ENCODE assay signal across 9 cellular contexts in the genomic region with DNA sequence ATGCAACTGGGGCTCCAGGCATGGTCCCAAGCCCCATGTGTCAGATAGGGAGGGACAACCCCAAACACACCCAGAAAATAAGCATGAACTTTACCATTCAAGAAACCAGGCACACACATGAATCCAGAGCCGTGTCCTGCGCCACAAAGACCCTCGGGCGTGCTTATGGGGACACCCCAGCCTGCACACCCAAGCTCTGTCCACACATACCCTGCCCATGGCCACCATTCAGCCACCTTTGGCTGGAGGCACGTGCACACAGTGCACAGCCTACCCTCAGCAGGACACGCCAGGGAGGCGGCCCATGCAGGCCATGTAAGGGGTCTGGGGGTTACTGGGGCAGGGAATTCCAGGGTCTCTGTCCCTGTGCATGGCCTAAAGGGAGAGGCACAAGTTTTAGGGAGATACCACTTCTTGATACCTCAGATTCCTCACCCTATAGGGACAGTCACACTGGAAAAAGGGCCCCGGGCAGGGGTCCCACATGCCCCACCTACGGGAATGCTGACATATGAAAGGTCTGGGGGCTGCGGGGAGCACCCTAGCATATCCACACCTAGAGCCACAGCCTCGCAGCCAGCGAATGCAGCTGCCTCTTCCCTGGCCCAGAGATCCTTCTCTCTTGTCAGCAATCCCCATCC. TPM values are rescaled to one million over a fixed set of nuclear protein-coding genes. Genes with fewer than 3 reads are reported as not detected.
DNase-seq lines count a peak whose midpoint lies in the region; ATAC-seq and TF ChIP-seq lines count a peak whose summit lies in the region.
"Had no signal": no experiment of that assay in that cellular context is flagged by ENCODE, and none has a peak within 500 bp of the region (broad histone marks: within the 10 kb centered on the region; RNA-seq: fewer than 3 reads in every experiment).

No MANE protein-coding gene starts in this region.

- peak overlapping the region; percentile 76 for H4K91ac ChIP-seq in mesenchymal stem cell (ENCODE audit: low read length)

- peak overlapping the region in 1 of 2 experiments; percentile 78 for H3K14ac ChIP-seq in mesenchymal stem cell (ENCODE audit: low read length in 2 of 2)

- H3K79me1 ChIP-seq in mesenchymal stem cell (replicated peaks; ENCODE audit: low read length, poor library complexity, severe bottlenecking): peaks cover 8% of the 10 kb centered on the region

- H3K79me2 ChIP-seq in Karpas-422 (ENCODE audit: low read length) (no peaks in the 10 kb centered on the region), MM.1S (ENCODE audit: low read length) (peaks cover 14% of the 10 kb centered on the region)

- peaks cover 26% of the 10 kb centered on the region for H3K4me1 ChIP-seq in Karpas-422 (ENCODE audit: low read length)
- H3K4me1 ChIP-seq in duodenal mucosa (ENCODE audit: control insufficient read depth in 1 of 2, insufficient read depth in 2 of 2, low read length in 2 of 2): peaks cover 37 to 39% of the 10 kb centered on the region in 2 donors
- H3K4me1 ChIP-seq in mesenchymal stem cell (ENCODE audit: control insufficient read depth, insufficient read depth, low read depth, low read length): peaks cover 29% of the 10 kb centered on the region
- no peaks in the 10 kb centered on the region for H3K4me1 ChIP-seq in MM.1S (ENCODE audit: low read length)

- H2BK120ac ChIP-seq in mesenchymal stem cell (ENCODE audit: low read depth, low read length): peak overlapping the region; percentile 58

- no peaks in the 10 kb centered on the region for H3K36me3 ChIP-seq in Karpas-422 (ENCODE audit: insufficient read depth, low read length)
- no peaks in the 10 kb centered on the region for H3K36me3 ChIP-seq in duodenal mucosa (ENCODE audit: control insufficient read depth in 1 of 2, insufficient read depth in 2 of 2, low read length in 2 of 2)
- H3K36me3 ChIP-seq in mesenchymal stem cell (ENCODE audit: control insufficient read depth in 1 of 2, insufficient read depth in 2 of 2, low read depth in 1 of 2, low read length in 2 of 2): peaks cover 0 to 7% of the 10 kb centered on the region in 2 experiments
- H3K36me3 ChIP-seq in MM.1S (replicated peaks; ENCODE audit: insufficient read depth, low read length): no peaks in the 10 kb centered on the region

- no peak for TF ChIP-seq CTCF in MM.1S (IDR thresholded peaks at IDR 0.05; ENCODE audit: low read length)

- peak overlapping the region; percentile 74 for H4K8ac ChIP-seq in mesenchymal stem cell (ENCODE audit: low read length)

- H3K27ac ChIP-seq in Karpas-422 (ENCODE audit: low read length): no peak overlapping the region
- H3K27ac ChIP-seq in duodenal mucosa (ENCODE audit: low read depth, low read length): peak overlapping the region; percentile 79
- H3K27ac ChIP-seq in mesenchymal stem cell (ENCODE audit: low read length, poor library complexity, severe bottlenecking): peak overlapping the region; percentile 91
- H3K27ac ChIP-seq in temporal lobe (ENCODE audit: low read depth, low read length): peak overlapping the region; percentile 25
- no peak overlapping the region for H3K27ac ChIP-seq in MM.1S (ENCODE audit: low read length)

- H4K20me1 ChIP-seq in Karpas-422 (ENCODE audit: insufficient read depth, low read depth, low read length): peaks cover 68% of the 10 kb centered on the region
- H4K20me1 ChIP-seq in MM.1S (ENCODE audit: insufficient read depth, low read length): no peaks in the 10 kb centered on the region

- no peak overlapping the region for H2AK5ac ChIP-seq in mesenchymal stem cell (ENCODE audit: low read length, severe bottlenecking)

- peak overlapping the region; percentile 28 for H3K4me2 ChIP-seq in Karpas-422 (ENCODE audit: low read depth, low read length, poor library complexity, severe bottlenecking)
- H3K4me2 ChIP-seq in mesenchymal stem cell (ENCODE audit: low read length, poor library complexity, severe bottlenecking): peak overlapping the region; percentile 3
- H3K4me2 ChIP-seq in MM.1S (ENCODE audit: low read depth, low read length): no peak overlapping the region

- H2BK5ac ChIP-seq in mesenchymal stem cell (ENCODE audit: low read depth, low read length, poor library complexity, severe bottlenecking): no peak overlapping the region

- DNase-seq in Karpas-422 (no peak), mesenchymal stem cell (no peak), MM.1S (no peak), cerebellar cortex (ENCODE audit: low spot score) (no peak)
- DNase-seq: SW 1271 had no signal

- H2AFZ ChIP-seq in Karpas-422 (ENCODE audit: low read length) (no peak overlapping the region), mesenchymal stem cell (ENCODE audit: low read depth, low read length) (no peak overlapping the region), MM.1S (ENCODE audit: low read length) (no peak overlapping the region)

- H3K9me3 ChIP-seq in Karpas-422 (ENCODE audit: low read length) (peaks cover 6% of the 10 kb centered on the region), duodenal mucosa (ENCODE audit: control insufficient read depth in 1 of 2, low read length in 2 of 2) (no peaks in the 10 kb centered on the region), mesenchymal stem cell (ENCODE audit: control insufficient read depth, low read length) (no peaks in the 10 kb centered on the region), MM.1S (replicated peaks; ENCODE audit: insufficient read depth, low read length) (no peaks in the 10 kb centered on the region)

- peak overlapping the region; percentile 29 to 65 for H2BK12ac ChIP-seq in mesenchymal stem cell (ENCODE audit: low read length in 2 of 2)

- H3K9me2 ChIP-seq in Karpas-422 (replicated peaks; ENCODE audit: insufficient read depth, low read length) (no peaks in the 10 kb centered on the region), MM.1S (replicated peaks; ENCODE audit: insufficient read depth, low read length) (no peaks in the 10 kb centered on the region)

- peak overlapping the region; percentile 9 to 81 for H3K18ac ChIP-seq in mesenchymal stem cell (ENCODE audit: low read depth in 1 of 2, low read length in 2 of 2)

- H3F3A ChIP-seq in MM.1S (ENCODE audit: insufficient read depth, low read length): no peaks in the 10 kb centered on the region

- H2BK15ac ChIP-seq in mesenchymal stem cell (ENCODE audit: low read depth, poor library complexity, severe bottlenecking): no peak overlapping the region

- H3K4ac ChIP-seq in mesenchymal stem cell (ENCODE audit: low read depth in 1 of 2, low read length in 2 of 2): peak overlapping the region; percentile 7 to 54

- ATAC-seq in HG03432 (IDR thresholded peaks at IDR 0.05; ENCODE audit: unreplicated experiment): no peak
- no peak for ATAC-seq in HG02973 (IDR thresholded peaks at IDR 0.05; ENCODE audit: unreplicated experiment)

- H3K9ac ChIP-seq in Karpas-422 (ENCODE audit: low read length): no peak overlapping the region
- peak overlapping the region in 1 of 2 donors; percentile 48 for H3K9ac ChIP-seq in duodenal mucosa (ENCODE audit: low read depth in 1 of 2, low read length in 2 of 2)
- peak overlapping the region; percentile 81 for H3K9ac ChIP-seq in mesenchymal stem cell (ENCODE audit: low read length)
- no peak overlapping the region for H3K9ac ChIP-seq in MM.1S (ENCODE audit: low read length)

- H3K4me3 ChIP-seq in Karpas-422 (ENCODE audit: low read length) (no peak overlapping the region), duodenal mucosa (ENCODE audit: low read depth in 1 of 2, low read length in 2 of 2) (no peak overlapping the region), mesenchymal stem cell (ENCODE audit: insufficient read depth in 1 of 2, low read depth in 1 of 2, low read length in 2 of 2) (peak overlapping the region in 1 of 2 experiments; percentile 65), MM.1S (ENCODE audit: low read length) (no peak overlapping the region)

- WGBS in mesenchymal stem cell: 97% methylated on average over 12 of the region's 12 CpGs

- H3K23ac ChIP-seq in mesenchymal stem cell (ENCODE audit: low read length in 2 of 2): peak overlapping the region in 1 of 2 experiments; percentile 16

- H3K27me3 ChIP-seq in Karpas-422 (ENCODE audit: low read length): no peaks in the 10 kb centered on the region
- no peaks in the 10 kb centered on the region for H3K27me3 ChIP-seq in duodenal mucosa (ENCODE audit: control insufficient read depth in 1 of 2, insufficient read depth in 2 of 2, low read length in 2 of 2)
- no peaks in the 10 kb centered on the region for H3K27me3 ChIP-seq in mesenchymal stem cell (ENCODE audit: control insufficient read depth in 1 of 2, insufficient read depth in 1 of 2, low read length in 2 of 2)
- no peaks in the 10 kb centered on the region for H3K27me3 ChIP-seq in MM.1S (replicated peaks; ENCODE audit: insufficient read depth, low read length)

RNA-seq across cellular contexts. Expression of a gene that starts 20.6 kb away (rescaled TPM):
- 8.3 and 10.9 TPM in 2 replicates for total RNA-seq in Karpas-422 (2014; rRNA removed; shearing (Covaris generic); ENCODE audit: low replicate concordance)
- 33.2 TPM for polyA plus RNA-seq in mesenchymal stem cell (2013, experiment 1 of 2)
- polyA plus RNA-seq in mesenchymal stem cell (2013, experiment 2 of 2): 35.1 TPM
- 21.9 TPM for total RNA-seq in temporal lobe

Comparison
In these comparisons a context has a peak if more than half of its experiments do, and no peak if none do; other contexts are left out.
1. H3K27ac ChIP-seq: peak in duodenal mucosa (single experiment), mesenchymal stem cell (single experiment) and temporal lobe (single experiment); none in Karpas-422 (single experiment) and MM.1S (single experiment).